Comparison of ENCODE assay signal across 9 cellular contexts in genomic region chr12:56257071-56257470, GRCh38. TPM values are rescaled to one million over a fixed set of nuclear protein-coding genes. Genes with fewer than 3 reads are reported as not detected.
DNase-seq lines count a peak whose midpoint lies in the region; ATAC-seq and TF ChIP-seq lines count a peak whose summit lies in the region.
"Had no signal": no experiment of that assay in that cellular context is flagged by ENCODE, and none has a peak within 500 bp of the region (broad histone marks: within the 10 kb centered on the region; RNA-seq: fewer than 3 reads in every experiment).

No MANE protein-coding gene starts in this region.

- H3K9me3 Mint-ChIP-seq in brain (no peaks in the 10 kb centered on the region), mesothelial cell of epicardium (no peaks in the 10 kb centered on the region)

- peak overlapping the region; percentile 48 for H3K27ac ChIP-seq in cardiac muscle cell
- no peak overlapping the region for H3K27ac ChIP-seq in urinary bladder (ENCODE audit: low read depth)

- peak overlapping the region; percentile 87 for H3K4me3 ChIP-seq in cardiac muscle cell
- peak overlapping the region; percentile 93 for H3K4me3 ChIP-seq in urinary bladder (ENCODE audit: low read depth, low read length)

- H3K27ac Mint-ChIP-seq in brain, result peak overlapping the region; percentile 53 to 98 (median 96)
- peak overlapping the region; percentile 92 for H3K27ac Mint-ChIP-seq in mesothelial cell of epicardium

- intact Hi-C loops in Right ventricle myocardium inferior (cut with DNase I), result loop anchor here (5.0 kb wide), 1 partner anchor 35 kb away; the partner anchor contains the start of genes NABP2 and RNF41

- peaks cover 15% of the 10 kb centered on the region for H3K4me1 ChIP-seq in cardiac muscle cell (ENCODE audit: low read depth)
- H3K4me1 ChIP-seq in urinary bladder (ENCODE audit: insufficient read depth), result no peaks in the 10 kb centered on the region

- peaks cover 28% of the 10 kb centered on the region for H3K4me1 Mint-ChIP-seq in brain
- H3K4me1 Mint-ChIP-seq in mesothelial cell of epicardium, result peaks cover 15% of the 10 kb centered on the region

- 42% methylated on average over 8 of the region's 8 CpGs for WGBS in urinary bladder

- H3K4me3 Mint-ChIP-seq in brain, result peak overlapping the region; percentile 94 to 98 (median 97)
- peak overlapping the region; percentile 94 for H3K4me3 Mint-ChIP-seq in mesothelial cell of epicardium

- peaks cover 38% of the 10 kb centered on the region for H3K36me3 ChIP-seq in cardiac muscle cell
- peaks cover 6% of the 10 kb centered on the region for H3K36me3 ChIP-seq in urinary bladder (ENCODE audit: insufficient read depth)

- DNase-seq in cardiac muscle cell (ENCODE audit: low read depth in 1 of 2, low spot score in 1 of 2) (no peak), Right ventricle myocardium inferior (ENCODE audit: missing footprints) (no peak), mesothelial cell of epicardium (ENCODE audit: low spot score in 2 of 2, unreplicated experiment in 2 of 2) (no peak), NAMALWA (ENCODE audit: low spot score) (no peak)
- DNase-seq: stimulated activated CD4-positive, alpha-beta T cell treated with anti-CD3 and anti-CD28 coated beads, Interleukin-4, amount 100 ng/mL, for 1 hour had no signal

- no peaks in the 10 kb centered on the region for H3K27me3 ChIP-seq in cardiac muscle cell

- H3K36me3 Mint-ChIP-seq in brain (peaks cover 42% of the 10 kb centered on the region), mesothelial cell of epicardium (peaks cover 30% of the 10 kb centered on the region)

- TF ChIP-seq CTCF in cardiac muscle cell (IDR thresholded peaks at IDR 0.05; ENCODE audit: low read depth, low read length), result no peak
- no peak for TF ChIP-seq CTCF in brain (conservative IDR thresholded peaks at IDR 0.05)
- no peak for TF ChIP-seq CTCF in mesothelial cell of epicardium (IDR thresholded peaks at IDR 0.05; ENCODE audit: unreplicated experiment)

- H3K27me3 Mint-ChIP-seq in brain, result peaks cover 9% of the 10 kb centered on the region
- H3K27me3 Mint-ChIP-seq in mesothelial cell of epicardium (ENCODE audit: low read depth), result no peaks in the 10 kb centered on the region

- no peaks in the 10 kb centered on the region for H3K9me3 ChIP-seq in cardiac muscle cell (ENCODE audit: low read depth)

- ATAC-seq in Right ventricle myocardium inferior (no peak), HG03354 (IDR thresholded peaks at IDR 0.05; ENCODE audit: poor library complexity, severe bottlenecking, unreplicated experiment) (no peak), HG02571 (IDR thresholded peaks at IDR 0.05; ENCODE audit: unreplicated experiment) (no peak)

RNA-seq across cellular contexts. Expression of gene ANKRD52, which starts 1.1 kb away (rescaled TPM):
- total RNA-seq in cardiac muscle cell (18.0 and 19.3 TPM in 2 replicates), Right ventricle myocardium inferior (23.9 TPM), mesothelial cell of epicardium (60.7 to 63.2 TPM (median 63.1 TPM) in 3 replicates), urinary bladder (10.2 TPM)
- polyA plus RNA-seq in cardiac muscle cell (34.9 and 37.7 TPM in 2 replicates), brain (ENCODE audit: insufficient read depth, low read depth, low replicate concordance) (10.5 TPM), urinary bladder (14.4 TPM)

RNA-seq across cellular contexts. Expression of gene COQ10A, which starts 9.7 kb away (rescaled TPM):
- 40.3 and 53.6 TPM in 2 replicates for total RNA-seq in cardiac muscle cell
- 65.6 and 67.2 TPM in 2 replicates for polyA plus RNA-seq in cardiac muscle cell
- total RNA-seq in Right ventricle myocardium inferior, result 130 TPM
- 24.0 TPM for polyA plus RNA-seq in brain (ENCODE audit: insufficient read depth, low read depth, low replicate concordance)
- 11.0 to 15.3 TPM (median 12.5 TPM) in 3 replicates for total RNA-seq in mesothelial cell of epicardium
- 6.9 TPM for total RNA-seq in urinary bladder
- 13.8 TPM for polyA plus RNA-seq in urinary bladder

RNA-seq across cellular contexts. Expression of gene SLC39A5, which starts 27.2 kb away (rescaled TPM):
- total RNA-seq in cardiac muscle cell (0.67 TPM in 1 of 2 replicates, not detected in the other), Right ventricle myocardium inferior (not detected), mesothelial cell of epicardium (0.76 to 1.3 TPM (median 1.1 TPM) in 3 replicates), urinary bladder (not detected)
- polyA plus RNA-seq in cardiac muscle cell (1.0 TPM in 1 of 2 replicates, not detected in the other), brain (ENCODE audit: insufficient read depth, low read depth, low replicate concordance) (not detected), urinary bladder (0.30 TPM)

RNA-seq across cellular contexts. Expression of gene NABP2, which starts 32.9 kb away (rescaled TPM):
- total RNA-seq in cardiac muscle cell, result 14.8 and 32.0 TPM in 2 replicates
- 6.8 and 10.7 TPM in 2 replicates for polyA plus RNA-seq in cardiac muscle cell
- 22.2 TPM for total RNA-seq in Right ventricle myocardium inferior
- polyA plus RNA-seq in brain (ENCODE audit: insufficient read depth, low read depth, low replicate concordance), result 85.2 TPM
- 23.5 to 24.4 TPM (median 23.7 TPM) in 3 replicates for total RNA-seq in mesothelial cell of epicardium
- 15.7 TPM for total RNA-seq in urinary bladder
- polyA plus RNA-seq in urinary bladder, result 31.0 TPM

RNA-seq across cellular contexts. Expression of gene RNF41, which starts 35.3 kb away (rescaled TPM):
- total RNA-seq in cardiac muscle cell (37.2 and 55.7 TPM in 2 replicates), Right ventricle myocardium inferior (53.8 TPM), mesothelial cell of epicardium (47.1 to 49.6 TPM (median 48.1 TPM) in 3 replicates), urinary bladder (42.9 TPM)
- polyA plus RNA-seq in cardiac muscle cell (17.3 and 21.1 TPM in 2 replicates), brain (ENCODE audit: insufficient read depth, low read depth, low replicate concordance) (62.5 TPM), urinary bladder (37.8 TPM)
